In the genomic region with DNA sequence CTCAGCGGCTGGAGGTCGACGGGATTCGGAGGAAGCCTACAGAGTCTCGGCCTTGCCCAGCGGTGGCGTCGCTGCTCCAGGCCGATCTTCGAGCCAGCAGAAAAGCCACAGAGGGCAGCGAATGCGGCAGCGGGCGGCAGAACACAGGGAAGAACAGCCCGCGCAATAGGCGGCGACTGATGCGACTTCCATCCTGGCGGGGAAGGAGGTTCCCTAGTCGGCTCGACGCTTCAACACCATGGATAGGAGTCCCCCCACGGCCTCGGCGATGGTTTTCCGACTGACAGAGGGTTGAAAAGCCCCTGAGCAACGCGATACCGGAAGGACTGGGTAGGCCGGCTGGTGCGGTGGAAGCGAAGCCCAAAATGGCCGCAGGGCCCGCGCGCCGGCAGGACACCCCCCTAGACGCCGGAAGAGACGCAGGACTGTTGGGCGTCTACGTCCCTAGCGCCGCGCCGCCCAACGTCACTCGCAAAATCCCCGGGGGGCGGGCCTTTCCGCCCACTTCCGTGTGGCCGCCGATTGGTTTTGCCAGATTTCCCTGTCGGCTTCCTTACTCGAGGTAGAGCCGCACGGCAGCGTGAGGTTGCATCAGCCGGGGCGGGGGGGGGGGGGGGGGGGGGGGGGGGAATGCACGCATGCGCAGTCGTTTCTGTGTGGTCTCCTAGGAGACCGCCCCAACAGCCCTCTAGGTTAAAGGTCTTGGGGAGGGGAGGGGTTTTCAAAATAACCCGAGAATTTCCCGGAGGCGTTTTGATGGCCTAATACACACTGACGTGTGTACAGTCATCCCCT, we compare ENCODE assay signal across 8 cellular contexts. TPM values are rescaled to one million over a fixed set of nuclear protein-coding genes. Genes with fewer than 3 reads are reported as not detected.
DNase-seq lines count a peak whose midpoint lies in the region; ATAC-seq and TF ChIP-seq lines count a peak whose summit lies in the region.

Gene PPP1R15B (minus strand): TSS at position 367 of the 795 bp plus-strand sequence. CDS start 406 bp downstream, outside the sequence.

- H3K27ac Mint-ChIP-seq in activated naive CD4-positive, alpha-beta T cell treated with anti-CD3 and anti-CD28 coated beads, Interleukin-2, amount 50 U/mL, for 24 hours: peak within 1 kb of the TSS; percentile 99

- H3K4me1 Mint-ChIP-seq in activated naive CD4-positive, alpha-beta T cell treated with anti-CD3 and anti-CD28 coated beads, Interleukin-2, amount 50 U/mL, for 24 hours: peaks cover 14% of the 10 kb centered on the region

- H3K4me3 Mint-ChIP-seq in activated naive CD4-positive, alpha-beta T cell treated with anti-CD3 and anti-CD28 coated beads, Interleukin-2, amount 50 U/mL, for 24 hours: peak within 1 kb of the TSS; percentile 98

- ATAC-seq in HG02571 (IDR thresholded peaks at IDR 0.05; ENCODE audit: unreplicated experiment) (peak; percentile 84), SK-N-SH treated with all-trans-retinoic acid at 6 μM for 48 hours (peak; percentile 95)

- peak; percentile 98 for DNase-seq in GM04504 (ENCODE audit: low read depth)
- DNase-seq in NCI-H1092 (lab: John Stamatoyannopoulos, UW): peak; percentile 99
- peak; percentile 98 for DNase-seq in globus pallidus (ENCODE audit: low spot score)
- peak; percentile 96 for DNase-seq in occipital lobe (lab: John Stamatoyannopoulos, UW)

- H3K27me3 Mint-ChIP-seq in activated naive CD4-positive, alpha-beta T cell treated with anti-CD3 and anti-CD28 coated beads, Interleukin-2, amount 50 U/mL, for 24 hours: no peaks in the 10 kb centered on the region

- no peaks in the 10 kb centered on the region for H3K9me3 Mint-ChIP-seq in activated naive CD4-positive, alpha-beta T cell treated with anti-CD3 and anti-CD28 coated beads, Interleukin-2, amount 50 U/mL, for 24 hours

- peaks cover 29% of the 10 kb centered on the region for H3K36me3 Mint-ChIP-seq in activated naive CD4-positive, alpha-beta T cell treated with anti-CD3 and anti-CD28 coated beads, Interleukin-2, amount 50 U/mL, for 24 hours

- peak within 1 kb of the TSS; percentile 92 for H3K27ac ChIP-seq in temporal lobe (ENCODE audit: low read depth, low read length)

TF ChIP-seq in SK-N-SH treated with all-trans-retinoic acid at 6 μM for 48 hours, 23 proteins besides CTCF, POLR2A, EP300 and RAD21:
- no peak for TF ChIP-seq BACH2 (CRISPR knock-in tag; IDR thresholded peaks at IDR 0.05; ENCODE audit: borderline replicate concordance)
- 0 out of 2 replicates have a peak, but pooled peaks have one; percentile 24 for TF ChIP-seq TOX (CRISPR knock-in tag; IDR thresholded peaks at IDR 0.05; ENCODE audit: borderline replicate concordance)
TF ChIP-seq in SK-N-SH treated with all-trans-retinoic acid at 6 μM for 48 hours: peak in this region for 1.

RNA-seq across cellular contexts. Expression of gene PPP1R15B, which starts in this region (rescaled TPM):
- total RNA-seq in occipital lobe (43.4 TPM), temporal lobe (37.9 TPM)

Comparison
In these comparisons a context has a peak if more than half of its experiments do, and no peak if none do; other contexts are left out.
1. Peak in every context shown above with its lines: DNase-seq, ATAC-seq and H3K27ac ChIP-seq.